Comparison of ENCODE assay signal across 15 cellular contexts in the genomic region with DNA sequence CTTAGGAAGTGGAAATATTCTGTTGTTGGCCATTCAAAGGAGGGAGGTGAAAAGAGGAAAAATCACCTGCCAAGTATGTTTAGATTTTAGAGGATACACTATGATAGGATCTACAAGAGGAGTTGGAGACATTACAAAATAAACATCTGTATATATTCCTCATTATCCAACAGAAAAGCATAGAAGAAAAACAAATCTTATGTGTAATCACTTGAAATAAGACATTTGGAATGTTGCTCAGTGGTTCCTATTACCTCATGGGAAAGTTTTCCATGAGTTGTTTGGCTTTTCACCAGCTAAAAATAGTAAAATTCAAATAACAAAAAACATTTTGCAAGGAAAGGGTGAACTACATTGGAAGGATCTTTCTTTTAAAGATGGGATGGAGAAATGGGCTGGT.
DNase-seq lines count a peak whose midpoint lies in the region; TF ChIP-seq lines count a peak whose summit lies in the region.
"Had no signal": no experiment of that assay in that cellular context is flagged by ENCODE, and none has a peak within 500 bp of the region (broad histone marks: within the 10 kb centered on the region; RNA-seq: fewer than 3 reads in every experiment).

No MANE protein-coding gene starts in this region.

- peak; percentile 75 for DNase-seq in A172 (ENCODE audit: low spot score)
- DNase-seq in HCEC 1CT = peak; percentile 88
- DNase-seq in astrocyte of the spinal cord (ENCODE audit: low read depth, low spot score) = peak; percentile 80
- peak; percentile 44 to 69 for DNase-seq in foreskin fibroblast
- no peak for DNase-seq in NCI-H2196 treated with DMSO at 0.1 percent for 48 hours (lab: John Stamatoyannopoulos, UW; ENCODE audit: unreplicated experiment)
- no peak for DNase-seq in NCI-H1694 treated with DMSO at 0.1 percent for 48 hours (lab: John Stamatoyannopoulos, UW)
- no peak for DNase-seq in HPDE6-E6E7 (ENCODE audit: extremely low spot score)
- DNase-seq in cerebellum (ENCODE audit: low spot score) = no peak
- DNase-seq: activated CD4-positive, CD25-positive, alpha-beta regulatory T cell treated with anti-CD3 and anti-CD28 coated beads, Interleukin-2, amount 50 U/mL, for 72 hours; GDM1; NCI-H1105 treated with DMSO at 0.1 percent for 48 hours; NCI-H2227 treated with DMSO at 0.1 percent for 48 hours; SHP77 had no signal

- in situ Hi-C loops in astrocyte of the spinal cord (cut with HindIII; ENCODE audit: low sequenced_read_pairs) = no loop called here

- TF ChIP-seq CTCF in astrocyte of the spinal cord (IDR thresholded peaks at IDR 0.05; ENCODE audit: low read depth, low read length) (no peak), foreskin fibroblast (IDR thresholded peaks at IDR 0.05; ENCODE audit: low read depth, low read length) (no peak)

- H3K4me3 ChIP-seq in astrocyte of the spinal cord (ENCODE audit: low read depth, low read length) = no peak overlapping the region
- H3K4me3 ChIP-seq in foreskin fibroblast (ENCODE audit: low read depth in 1 of 2, low read length in 2 of 2) = no peak overlapping the region
- H3K4me3 ChIP-seq: cardiac muscle cell, tibial nerve had no signal

Comparison
In these comparisons a context has a peak if more than half of its experiments do, and no peak if none do; other contexts are left out.
1. DNase-seq: peak in A172 (single experiment), HCEC 1CT (single experiment), astrocyte of the spinal cord (single experiment) and foreskin fibroblast (2 of 2); none in NCI-H2196 treated with DMSO at 0.1 percent for 48 hours (single experiment), NCI-H1694 treated with DMSO at 0.1 percent for 48 hours (single experiment), HPDE6-E6E7 (single experiment) and cerebellum (single experiment).